Comparison of ENCODE assay signal across 9 cellular contexts in the genomic region with DNA sequence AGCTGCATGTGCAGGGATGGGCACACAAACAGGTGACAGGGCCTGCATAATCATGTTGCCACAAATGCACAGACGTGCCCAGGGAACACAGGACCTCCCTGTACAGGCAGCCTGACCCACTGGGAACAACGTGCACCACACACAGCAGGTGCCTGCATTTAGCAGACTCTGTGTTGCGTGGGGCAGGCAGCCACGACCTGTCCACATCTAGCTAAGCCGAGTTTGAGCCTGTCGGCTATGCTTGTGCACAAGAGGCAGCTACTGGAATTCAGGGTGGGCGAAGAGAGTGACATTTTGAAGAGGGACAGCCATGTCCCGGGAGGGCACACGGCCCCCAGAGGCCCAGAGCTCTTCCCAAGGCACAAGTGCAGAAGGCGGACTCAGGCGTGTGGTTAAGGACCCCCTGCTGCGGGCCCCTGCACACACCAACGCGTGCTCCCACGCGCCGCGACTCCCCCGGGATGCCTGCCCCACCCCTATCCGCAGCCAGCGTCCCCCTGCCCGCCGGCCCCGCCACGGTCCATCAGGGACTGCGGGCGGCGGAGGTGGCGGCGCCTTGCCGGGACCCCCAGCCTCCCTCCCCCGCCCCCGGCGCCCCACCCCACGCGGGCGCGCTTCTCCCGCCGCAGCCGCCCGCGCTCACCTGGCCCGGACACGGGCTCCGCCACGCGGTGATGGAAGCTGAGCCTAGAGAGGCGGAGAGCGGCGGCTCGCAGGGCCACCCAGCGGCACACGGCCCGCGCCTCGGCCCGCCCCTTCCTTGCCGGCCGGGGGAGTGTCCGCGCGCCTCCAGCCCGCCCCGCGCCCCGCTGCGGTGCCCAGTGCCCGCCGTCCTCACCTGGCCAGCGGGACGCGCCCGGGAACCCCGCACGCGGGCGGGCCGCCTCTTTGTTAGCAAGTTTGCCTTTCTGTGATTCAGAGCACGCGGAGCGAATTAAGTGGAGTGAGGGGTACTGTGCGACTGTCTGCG.
DNase-seq lines count a peak whose midpoint lies in the region; FAIRE-seq and TF ChIP-seq lines count a peak whose summit lies in the region.
"Had no signal": no experiment of that assay in that cellular context is flagged by ENCODE, and none has a peak within 500 bp of the region (broad histone marks: within the 10 kb centered on the region; RNA-seq: fewer than 3 reads in every experiment).

No MANE protein-coding gene starts in this region.

- H4K91ac ChIP-seq in trophoblast cell (ENCODE audit: low read depth, low read length): no peak overlapping the region

- H4K12ac ChIP-seq in trophoblast cell (ENCODE audit: low read depth, low read length): no peak overlapping the region

- H3K4ac ChIP-seq in trophoblast cell (ENCODE audit: low read depth, low read length): no peak overlapping the region

- no peak overlapping the region for H3K27ac Mint-ChIP-seq in HFFc6

- no peak overlapping the region for H3K27ac ChIP-seq in trophoblast cell (ENCODE audit: low read depth, low read length)

- no peak overlapping the region for H4K8ac ChIP-seq in trophoblast cell (ENCODE audit: low read depth, low read length)

- FAIRE-seq in RCC 7860 (lab: Jason Lieb, UNC): no peak

- H3K9me3 Mint-ChIP-seq in HFFc6: no peaks in the 10 kb centered on the region

- peaks cover 28% of the 10 kb centered on the region for H3K27me3 ChIP-seq in trophoblast cell (ENCODE audit: insufficient read depth, low read length)

- no peak overlapping the region for H2BK5ac ChIP-seq in trophoblast cell (ENCODE audit: low read depth, low read length, poor library complexity)

- H3K9ac ChIP-seq in trophoblast cell (ENCODE audit: low read length): no peak overlapping the region

- H3K18ac ChIP-seq in trophoblast cell (ENCODE audit: low read length): no peak overlapping the region

- no peaks in the 10 kb centered on the region for H3K4me1 Mint-ChIP-seq in HFFc6 (ENCODE audit: low read depth)

- intact Hi-C loops in head of caudate nucleus (cut with DNase I): no loop called here

- H2AK5ac ChIP-seq in trophoblast cell (ENCODE audit: low read length): no peak overlapping the region

- no peak overlapping the region for H2BK12ac ChIP-seq in trophoblast cell (ENCODE audit: low read length)

- H2AFZ ChIP-seq in trophoblast cell (ENCODE audit: insufficient read depth, low read length, poor library complexity): no peak overlapping the region

- DNase-seq in EH (ENCODE audit: low read depth) (peak; percentile 2), NCI-H2227 treated with DMSO at 0.1 percent for 48 hours (lab: John Stamatoyannopoulos, UW) (peak; percentile 9), head of caudate nucleus (peak in 31 of 42 donors; percentile 29 to 71 (median 49)), trophoblast cell (peak in 1 of 2 donors; percentile 6), HFFc6 (no peak), EL (no peak), RCC 7860 (ENCODE audit: low spot score) (no peak), OCI-M2 (lab: John Stamatoyannopoulos, UW; ENCODE audit: unreplicated experiment) (no peak)
- DNase-seq: T1000 had no signal

- no peaks in the 10 kb centered on the region for H3K79me2 ChIP-seq in trophoblast cell (ENCODE audit: control insufficient read depth, insufficient read depth, low read length, poor library complexity)

- H3K4me3 ChIP-seq in trophoblast cell (ENCODE audit: low read depth, low read length): peak overlapping the region; percentile 39

- H3K23ac ChIP-seq in trophoblast cell (ENCODE audit: low read length): peak overlapping the region; percentile 97

- H3K36me3 ChIP-seq in trophoblast cell (ENCODE audit: control insufficient read depth in 1 of 2, insufficient read depth in 2 of 2, low read length in 2 of 2): no peaks in the 10 kb centered on the region

- peaks cover 7% of the 10 kb centered on the region for H3K9me3 ChIP-seq in trophoblast cell (ENCODE audit: insufficient read depth, low read depth, low read length)

- no peaks in the 10 kb centered on the region for H3K79me1 ChIP-seq in trophoblast cell (ENCODE audit: low read length)

- no peaks in the 10 kb centered on the region for H3K4me1 ChIP-seq in trophoblast cell (ENCODE audit: control insufficient read depth in 1 of 2, insufficient read depth in 2 of 2, low read length in 2 of 2)

- H3K14ac ChIP-seq in trophoblast cell (ENCODE audit: low read length): no peak overlapping the region

- H3K36me3 Mint-ChIP-seq in HFFc6 (ENCODE audit: low read depth): no peaks in the 10 kb centered on the region

- H3K27me3 Mint-ChIP-seq in HFFc6 (ENCODE audit: insufficient read depth): peaks cover 15% of the 10 kb centered on the region

- no peak overlapping the region for H2BK120ac ChIP-seq in trophoblast cell (ENCODE audit: insufficient read depth, low read length, poor library complexity)

- no peak overlapping the region for H3K4me3 Mint-ChIP-seq in HFFc6

- WGBS in trophoblast cell (ENCODE audit: extremely low coverage, insufficient coverage, insufficient read length): no CpG with 5 or more reads among the region's 84 CpGs

- peak overlapping the region; percentile 72 for H3K4me2 ChIP-seq in trophoblast cell (ENCODE audit: low read length)

- no peak for TF ChIP-seq CTCF in HFFc6 (IDR thresholded peaks at IDR 0.05)

Comparison
In these comparisons a context has a peak if more than half of its experiments do, and no peak if none do; other contexts are left out.
1. DNase-seq: peak in EH (single experiment), NCI-H2227 treated with DMSO at 0.1 percent for 48 hours (single experiment) and head of caudate nucleus (31 of 42); none in HFFc6 (single experiment), EL (single experiment), RCC 7860 (single experiment) and OCI-M2 (single experiment).